In the genomic region with DNA sequence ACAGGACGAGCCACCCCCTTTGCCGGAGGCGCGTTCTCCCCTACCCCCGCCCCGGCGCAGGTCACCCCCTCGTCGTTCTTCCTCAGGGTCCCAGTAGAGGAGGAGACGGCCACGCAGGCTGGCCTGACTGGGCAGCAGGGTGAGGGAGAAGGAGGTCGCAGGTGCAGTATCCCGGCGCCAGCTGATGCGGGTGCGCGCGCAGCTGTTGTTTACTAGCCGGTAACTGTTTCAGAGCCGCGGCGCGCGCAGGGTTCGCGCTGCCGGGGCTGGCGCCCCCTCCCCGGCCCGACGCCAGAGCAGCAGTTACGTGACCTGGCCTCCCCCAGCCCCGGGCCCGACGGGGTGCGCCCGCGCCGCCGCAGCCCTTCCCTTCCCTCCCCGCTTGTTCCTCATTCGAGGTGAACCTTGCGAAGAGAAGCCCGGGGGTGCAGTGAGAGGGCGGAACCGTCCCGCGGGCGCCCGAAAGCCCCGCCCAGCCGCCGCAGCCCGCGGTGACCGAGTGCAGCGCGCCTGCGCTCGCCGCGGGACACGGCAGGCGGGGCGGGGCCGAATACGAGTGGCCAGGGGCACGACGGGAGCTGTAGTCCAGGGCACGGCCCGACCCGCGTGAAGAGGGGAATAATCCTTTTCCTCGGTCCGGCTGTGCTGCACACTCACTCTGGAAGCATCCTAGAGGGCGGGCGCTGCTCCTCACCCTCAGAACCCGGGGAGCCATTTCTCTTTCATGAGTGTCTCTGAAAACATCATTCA, we compare ENCODE assay signal across 8 cellular contexts. TPM values are rescaled to one million over a fixed set of nuclear protein-coding genes. Genes with fewer than 3 reads are reported as not detected.
A peak's percentile ranks its signal among the peaks of the same experiment; 100 is the strongest.
DNase-seq lines count a peak whose midpoint lies in the region; ATAC-seq and TF ChIP-seq lines count a peak whose summit lies in the region.

Gene SLC12A6 (minus strand): TSS at position 225 of the 750 bp plus-strand sequence. CDS start 1,101 bp downstream, outside the sequence.

- TF ChIP-seq CTCF in PC-9 (conservative IDR thresholded peaks at IDR 0.05) (no peak), epithelial cell of proximal tubule (conservative IDR thresholded peaks at IDR 0.05; ENCODE audit: low read depth, low read length) (no peak)

- peaks cover 34% of the 10 kb centered on the region for H3F3A ChIP-seq in PC-9 (ENCODE audit: insufficient read depth, low read depth)

- intact Hi-C loops in PC-9 (cut with micrococcal nuclease; ENCODE audit: unreplicated experiment) = loop anchor here (10.0 kb wide), 1 partner anchor 233 kb away; the partner anchor contains the start of genes EMC7 and PGBD4

- BruUV-seq in PC-9 (replicated peaks; lab: Mats Ljungman, UMichigan) = no TSS peak

- H3K9me2 ChIP-seq in PC-9 (ENCODE audit: insufficient read depth) = no peaks in the 10 kb centered on the region

- peak within 1 kb of the TSS; percentile 93 for H3K4me2 ChIP-seq in PC-9

- peaks cover 25% of the 10 kb centered on the region for H3K79me2 ChIP-seq in PC-9 (ENCODE audit: low read depth)

- peak within 1 kb of the TSS; percentile 78 for H2AFZ ChIP-seq in PC-9

- H3K4me1 ChIP-seq in PC-9 (replicated peaks; ENCODE audit: insufficient read depth) (peaks cover 41% of the 10 kb centered on the region), mucosa of stomach (ENCODE audit: control insufficient read depth, insufficient read depth, low read length) (peaks cover 9% of the 10 kb centered on the region)

- ATAC-seq in GM21526 (IDR thresholded peaks at IDR 0.05; ENCODE audit: low FRiP score, unreplicated experiment) = peak; percentile 60

- H3K27ac ChIP-seq in PC-9 = peak within 1 kb of the TSS; percentile 89

- H3K9ac ChIP-seq in mucosa of stomach (ENCODE audit: low read length) = peak within 1 kb of the TSS; percentile 79

- peak within 1 kb of the TSS; percentile 86 for H3K4me3 ChIP-seq in PC-9
- peak within 1 kb of the TSS; percentile 93 for H3K4me3 ChIP-seq in epithelial cell of proximal tubule (ENCODE audit: low read depth, low read length)
- peak within 1 kb of the TSS; percentile 79 for H3K4me3 ChIP-seq in mucosa of stomach (ENCODE audit: low read length)

- CTCF ChIA-PET in PC-9 (lab: Charles Lee) = interaction anchor here (0.6 to 0.7 kb wide), 2 partner anchors 18 to 1269 kb away, joined by 4 to 5 read pairs; no protein-coding TSS in a partner anchor

- H3K36me3 ChIP-seq in PC-9 (ENCODE audit: low read depth) (peaks cover 5% of the 10 kb centered on the region; the same call in 1 of the 2 replicates), mucosa of stomach (ENCODE audit: control insufficient read depth, insufficient read depth, low read length) (no peaks in the 10 kb centered on the region)

- no peaks in the 10 kb centered on the region for H3K9me3 ChIP-seq in PC-9 (ENCODE audit: insufficient read depth, low read depth)
- no peaks in the 10 kb centered on the region for H3K9me3 ChIP-seq in mucosa of stomach (ENCODE audit: control insufficient read depth, low read length)

- peak; percentile 62 for DNase-seq in DMS 273 treated with DMSO at 0.1 percent for 48 hours (lab: John Stamatoyannopoulos, UW)
- peak; percentile 76 for DNase-seq in HuH-7.5 (ENCODE audit: low spot score)
- DNase-seq in PC-9 = peak; percentile 68 to 90
- DNase-seq in activated T-cell treated with anti-CD3 and anti-CD28 coated beads, Interleukin-2, amount 50 U/mL, for 1 hour = peak; percentile 93
- no peak for DNase-seq in epithelial cell of proximal tubule (ENCODE audit: low read depth)
- DNase-seq in stimulated activated CD8-positive, alpha-beta memory T cell treated with anti-CD3 and anti-CD28 coated beads, Interleukin-4, amount 100 ng/mL, for 48 hours = peak; percentile 93

- POLR2A ChIA-PET in PC-9 (lab: Charles Lee; ENCODE audit: unreplicated experiment) = interaction anchor here (0.6 to 0.7 kb wide), 3 partner anchors 8 to 1040 kb away, joined by 4 to 6 read pairs (median 6); no protein-coding TSS in a partner anchor

- no peaks in the 10 kb centered on the region for H4K20me1 ChIP-seq in PC-9 (ENCODE audit: insufficient read depth)

- H3K27me3 ChIP-seq in PC-9 (ENCODE audit: insufficient read depth, low read depth) (no peaks in the 10 kb centered on the region), mucosa of stomach (ENCODE audit: control insufficient read depth, insufficient read depth, low read length) (no peaks in the 10 kb centered on the region)

RNA-seq across cellular contexts. Expression of gene SLC12A6, which starts in this region (rescaled TPM):
- total RNA-seq in PC-9 (2021) = 27.5 and 28.3 TPM in 2 replicates
- total RNA-seq in epithelial cell of proximal tubule = 4.8 and 8.3 TPM in 2 replicates
